ENCODE assay signal across 16 cellular contexts in genomic region chr1:200659269-200659668, GRCh38. TPM values are rescaled to one million over a fixed set of nuclear protein-coding genes. Genes with fewer than 3 reads are reported as not detected.
A peak's percentile ranks its signal among the peaks of the same experiment; 100 is the strongest.
DNase-seq lines count a peak whose midpoint lies in the region; ATAC-seq, FAIRE-seq and TF ChIP-seq lines count a peak whose summit lies in the region.
"Had no signal": no experiment of that assay in that cellular context is flagged by ENCODE, and none has a peak within 500 bp of the region (broad histone marks: within the 10 kb centered on the region; RNA-seq: fewer than 3 reads in every experiment).

No MANE protein-coding gene starts in this region.

- H3K9me1 ChIP-seq in IMR-90 (ENCODE audit: insufficient read depth, low read length) = peaks cover 7% of the 10 kb centered on the region; the same call in 1 of the 2 replicates

- no peaks in the 10 kb centered on the region for H3K9me2 ChIP-seq in OCI-LY7 (ENCODE audit: insufficient read depth, low read length)

- H4K5ac ChIP-seq in IMR-90 (ENCODE audit: low read depth, low read length) = no peak overlapping the region

- no peak for ATAC-seq in CD8-positive, alpha-beta T cell
- ATAC-seq in IMR-90 (ENCODE audit: low read depth) = peak; percentile 72
- ATAC-seq in GM19452 (IDR thresholded peaks at IDR 0.05; ENCODE audit: unreplicated experiment) = no peak

- H3K14ac ChIP-seq in IMR-90 (replicated peaks; ENCODE audit: low read depth, low read length) = peak overlapping the region; percentile 40; the same call in 1 of the 2 replicates

- H3K27ac Mint-ChIP-seq in CD8-positive, alpha-beta T cell = peak overlapping the region; percentile 32

- no peak for TF ChIP-seq POLR2A in IMR-90 (IDR thresholded peaks at IDR 0.05; ENCODE audit: low read depth, low read length)

- H3K79me2 ChIP-seq in OCI-LY7 (ENCODE audit: insufficient read depth, low read depth, low read length) = no peaks in the 10 kb centered on the region

- H3K9me3 Mint-ChIP-seq in CD8-positive, alpha-beta T cell = no peaks in the 10 kb centered on the region
- H3K9me3 Mint-ChIP-seq: activated naive CD4-positive, alpha-beta T cell treated with anti-CD3 and anti-CD28 coated beads, Interleukin-2, amount 50 U/mL, for 24 hours; CD14-positive monocyte; immature natural killer cell had no signal

- H3K27me3 Mint-ChIP-seq in CD8-positive, alpha-beta T cell (ENCODE audit: low read depth) = no peaks in the 10 kb centered on the region
- H3K27me3 Mint-ChIP-seq: activated naive CD4-positive, alpha-beta T cell treated with anti-CD3 and anti-CD28 coated beads, Interleukin-2, amount 50 U/mL, for 24 hours had no signal

- H3K4me2 ChIP-seq in IMR-90 (ENCODE audit: low read depth, low read length) (no peak overlapping the region), OCI-LY7 (ENCODE audit: low read length) (no peak overlapping the region)

- no peak overlapping the region for H4K91ac ChIP-seq in IMR-90 (ENCODE audit: insufficient read depth, low read depth, low read length)

- H4K20me1 ChIP-seq in IMR-90 (ENCODE audit: insufficient read depth, low read length) (no peaks in the 10 kb centered on the region; the same call in 1 of the 2 replicates), OCI-LY7 (ENCODE audit: insufficient read depth, low read length) (no peaks in the 10 kb centered on the region)

- FAIRE-seq in bronchial epithelial cell (lab: Jason Lieb, UNC) = peak; percentile 77

- peak overlapping the region; percentile 52; the same call in 1 of the 2 replicates for H2AK5ac ChIP-seq in IMR-90 (ENCODE audit: low read depth, low read length)

- no peak overlapping the region for H3K27ac ChIP-seq in CD8-positive, alpha-beta T cell (ENCODE audit: low read depth, low read length)
- H3K27ac ChIP-seq in IMR-90 (ENCODE audit: insufficient read depth, low read length) (no peak overlapping the region), mesodermal cell (ENCODE audit: low read depth, low read length, severe bottlenecking) (peak overlapping the region; percentile 80), OCI-LY7 (ENCODE audit: low read depth, low read length, poor library complexity, severe bottlenecking) (no peak overlapping the region)
- H3K27ac ChIP-seq: right atrium auricular region, stomach had no signal

- no peak overlapping the region for H3K23ac ChIP-seq in IMR-90 (ENCODE audit: low read depth, low read length)

- H2AFZ ChIP-seq in IMR-90 (replicated peaks; ENCODE audit: low read length, poor library complexity) (no peak overlapping the region), OCI-LY7 (ENCODE audit: low read length) (no peak overlapping the region)

- no peak for TF ChIP-seq CTCF in CD8-positive, alpha-beta T cell (IDR thresholded peaks at IDR 0.05)
- no peak for TF ChIP-seq CTCF in IMR-90 (conservative IDR thresholded peaks at IDR 0.05; ENCODE audit: low read depth, low read length)
- TF ChIP-seq CTCF in bronchial epithelial cell (IDR thresholded peaks at IDR 0.05; ENCODE audit: insufficient read depth, low read length, severe bottlenecking) = no peak
- TF ChIP-seq CTCF in OCI-LY7 (conservative IDR thresholded peaks at IDR 0.05; ENCODE audit: low read length) = no peak

- peaks cover 5% of the 10 kb centered on the region for H3K4me1 ChIP-seq in CD8-positive, alpha-beta T cell (ENCODE audit: insufficient read depth, low read length)
- H3K4me1 ChIP-seq in IMR-90 (ENCODE audit: control insufficient read depth, insufficient read depth, low read length) (peaks cover 1% of the 10 kb centered on the region; the same call in 1 of the 2 replicates), mesodermal cell (ENCODE audit: control insufficient read depth, insufficient read depth, low read length, poor library complexity, severe bottlenecking) (peaks cover 17% of the 10 kb centered on the region), OCI-LY7 (ENCODE audit: insufficient read depth, low read length, poor library complexity, severe bottlenecking) (peaks cover 14% of the 10 kb centered on the region), HAP-1 (no peaks in the 10 kb centered on the region)
- H3K4me1 ChIP-seq: right atrium auricular region had no signal

- H3K27me3 ChIP-seq in CD8-positive, alpha-beta T cell (ENCODE audit: insufficient read depth, low read length) = no peaks in the 10 kb centered on the region
- no peaks in the 10 kb centered on the region for H3K27me3 ChIP-seq in IMR-90 (ENCODE audit: control insufficient read depth, insufficient read depth, low read length)
- H3K27me3 ChIP-seq in bronchial epithelial cell (ENCODE audit: control insufficient read depth, insufficient read depth, low read length) = no peaks in the 10 kb centered on the region
- no peaks in the 10 kb centered on the region for H3K27me3 ChIP-seq in HAP-1 (ENCODE audit: low read depth)
- H3K27me3 ChIP-seq: right atrium auricular region, stomach had no signal

- no peak overlapping the region for H3K56ac ChIP-seq in IMR-90 (ENCODE audit: extremely low read depth, insufficient read depth, low read length)

- no peak for TF ChIP-seq RAD21 in IMR-90 (IDR thresholded peaks at IDR 0.05; ENCODE audit: low read length)

- H3K36me3 ChIP-seq in CD8-positive, alpha-beta T cell (ENCODE audit: insufficient read depth, low read length) = peaks cover 23% of the 10 kb centered on the region
- H3K36me3 ChIP-seq in IMR-90 (ENCODE audit: control insufficient read depth, insufficient read depth, low read length) (peaks cover 19% of the 10 kb centered on the region), bronchial epithelial cell (ENCODE audit: control insufficient read depth, insufficient read depth, low read length) (peaks cover 5% of the 10 kb centered on the region), mesodermal cell (ENCODE audit: control insufficient read depth, insufficient read depth, low read length) (peaks cover 82% of the 10 kb centered on the region), OCI-LY7 (ENCODE audit: insufficient read depth, low read length) (peaks cover 71% of the 10 kb centered on the region), HAP-1 (replicated peaks) (peaks cover 34% of the 10 kb centered on the region)

- H3K9ac ChIP-seq in IMR-90 (ENCODE audit: low read depth, low read length) = no peak overlapping the region

- DNase-seq in CD8-positive, alpha-beta T cell = no peak
- peak; percentile 32 for DNase-seq in IMR-90
- DNase-seq in bronchial epithelial cell (ENCODE audit: low read depth) = peak; percentile 99
- no peak for DNase-seq in activated CD8-positive, alpha-beta memory T cell treated with anti-CD3 and anti-CD28 coated beads, Interleukin-2, amount 50 U/mL, for 4 hours
- DNase-seq in OCI-LY7 (ENCODE audit: low spot score) = no peak
- no peak for DNase-seq in HAP-1 (ENCODE audit: low spot score in 2 of 2)
- DNase-seq: immature natural killer cell, MV-4-11, NCI-H2171 treated with DMSO at 0.1 percent for 48 hours, stomach, T-helper 2 cell had no signal

- peak overlapping the region; percentile 25; the same call in 1 of the 2 replicates for H2BK20ac ChIP-seq in IMR-90 (ENCODE audit: low read depth, low read length)

- no peak overlapping the region; the same call in 1 of the 2 replicates for H3K4ac ChIP-seq in IMR-90 (ENCODE audit: low read depth, low read length)

- WGBS in IMR-90 (ENCODE audit: extremely low coverage in 2 of 2, insufficient read length in 1 of 2), 2 experiments = no CpG with 5 or more reads among the region's 1 CpG
- WGBS in mesodermal cell (ENCODE audit: insufficient coverage in 2 of 2), 2 experiments = 100% methylated on average over 1 of the region's 1 CpG; no CpG with 5 or more reads in 1 of the 2 experiments

- intact Hi-C loops in CD8-positive, alpha-beta T cell (cut with DNase I, micrococcal nuclease) = no loop called here
- intact Hi-C loops in IMR-90 (cut with micrococcal nuclease) = no loop called here
- intact Hi-C loops in OCI-LY7 (cut with micrococcal nuclease; ENCODE audit: unreplicated experiment) = no loop called here

- H3K4me1 Mint-ChIP-seq in CD8-positive, alpha-beta T cell (ENCODE audit: low read depth) = peaks cover 42% of the 10 kb centered on the region

- H2AK9ac ChIP-seq in IMR-90 (replicated peaks; ENCODE audit: low read depth, low read length, poor library complexity) = no peak overlapping the region

- H2BK15ac ChIP-seq in IMR-90 (ENCODE audit: low read depth, low read length) = no peak overlapping the region

- no peak overlapping the region for H3K4me3 Mint-ChIP-seq in CD8-positive, alpha-beta T cell
- H3K4me3 Mint-ChIP-seq: activated naive CD4-positive, alpha-beta T cell treated with anti-CD3 and anti-CD28 coated beads, Interleukin-2, amount 50 U/mL, for 24 hours; CD14-positive monocyte; immature natural killer cell had no signal

- H2BK120ac ChIP-seq in IMR-90 (ENCODE audit: low read depth, low read length) = no peak overlapping the region

- H3K4me3 ChIP-seq in CD8-positive, alpha-beta T cell (ENCODE audit: low read depth, low read length) = no peak overlapping the region
- H3K4me3 ChIP-seq in IMR-90 (ENCODE audit: insufficient read depth, low read depth, low read length) (no peak overlapping the region), bronchial epithelial cell (ENCODE audit: low read depth, low read length) (no peak overlapping the region), mesodermal cell (ENCODE audit: extremely low read depth, insufficient read depth, low read length, poor library complexity, severe bottlenecking) (no peak overlapping the region), OCI-LY7 (ENCODE audit: low read depth, low read length, poor library complexity, severe bottlenecking) (no peak overlapping the region), HAP-1 (no peak overlapping the region)
- H3K4me3 ChIP-seq: right atrium auricular region, stomach had no signal

- CTCF ChIA-PET in CD8-positive, alpha-beta T cell (lab: Charles Lee) = interaction anchor here (1.2 to 1.4 kb wide), 2 partner anchors 37 to 144 kb away, joined by 3 to 6 read pairs; no protein-coding TSS in a partner anchor
- CTCF ChIA-PET in IMR-90 (lab: Yijun Ruan, JAX) (interaction anchor here (1.5 kb wide), 1 partner anchor 9 kb away, joined by 4 read pairs; no protein-coding TSS in a partner anchor), OCI-LY7 (lab: Charles Lee; ENCODE audit: unreplicated experiment) (no interaction called here)

- no peaks in the 10 kb centered on the region for H3K9me3 ChIP-seq in CD8-positive, alpha-beta T cell (ENCODE audit: low read length)
- no peaks in the 10 kb centered on the region for H3K9me3 ChIP-seq in IMR-90 (ENCODE audit: control insufficient read depth, insufficient read depth, low read length)
- no peaks in the 10 kb centered on the region for H3K9me3 ChIP-seq in mesodermal cell (ENCODE audit: control insufficient read depth, low read length)
- H3K9me3 ChIP-seq in OCI-LY7 (ENCODE audit: low read length) = no peaks in the 10 kb centered on the region
- no peaks in the 10 kb centered on the region for H3K9me3 ChIP-seq in HAP-1
- H3K9me3 ChIP-seq: right atrium auricular region, stomach had no signal

- H4K8ac ChIP-seq in IMR-90 (ENCODE audit: low read depth in 2 of 2, low read length in 2 of 2) = no peak overlapping the region

- peaks cover 3 to 12% of the 10 kb centered on the region in 2 experiments; a peak in 3 of 4 replicates for H3K79me1 ChIP-seq in IMR-90 (ENCODE audit: low read depth in 1 of 2, low read length in 2 of 2)

- no peak overlapping the region for H3K18ac ChIP-seq in IMR-90 (ENCODE audit: low read depth, low read length)

- BruUV-seq in IMR-90 (replicated peaks; lab: Mats Ljungman, UMichigan) = no TSS peak
- no TSS peak for BruUV-seq in OCI-LY7 (replicated peaks; lab: Mats Ljungman, UMichigan)

- dilution Hi-C loops in IMR-90 (cut with HindIII; ENCODE audit: low sequenced_read_pairs, unreplicated experiment) = no loop called here

- peaks cover 90% of the 10 kb centered on the region for H3K36me3 Mint-ChIP-seq in CD8-positive, alpha-beta T cell

- in situ Hi-C loops in IMR-90 (cut with MboI; ENCODE audit: low sequenced_read_pairs) = no loop called here
- in situ Hi-C loops in HAP-1 (cut with MboI; ENCODE audit: low sequenced_read_pairs) = no loop called here

- no peak overlapping the region for H2BK5ac ChIP-seq in IMR-90 (ENCODE audit: low read depth, low read length, poor library complexity, severe bottlenecking)

- POLR2A ChIA-PET in CD8-positive, alpha-beta T cell (lab: Charles Lee) = interaction anchor here (0.8 to 1.2 kb wide), 2 partner anchors 11 to 79 kb away, joined by 3 read pairs; partner anchors contain the start of genes CAMSAP2 and DDX59
- POLR2A ChIA-PET in IMR-90 (lab: Charles Lee; ENCODE audit: unreplicated experiment) = no interaction called here
- POLR2A ChIA-PET in OCI-LY7 (lab: Charles Lee) = interaction anchor here (0.7 to 3.5 kb wide), 3 partner anchors 10 to 11 kb away, joined by 3 to 27 read pairs (median 4); partner anchors contain the start of gene DDX59

RNA-seq across cellular contexts. Expression of gene DDX59, which starts 10.4 kb away (rescaled TPM):
- 10 to 100 TPM; 24.0 to 32.9 TPM for total RNA-seq in CD8-positive, alpha-beta T cell
- 9.1 and 11.1 TPM in 2 replicates for total RNA-seq in IMR-90 (2012; rRNA removed)
- 6.8 and 8.6 TPM in 2 replicates for polyA plus RNA-seq in IMR-90 (2012; rRNA removed)
- 2.1 and 3.2 TPM in 2 replicates for polyA plus RNA-seq in IMR-90 (2012; cell fraction: cytosol; rRNA removed)
- 1.5 and 10.5 TPM in 2 replicates for polyA plus RNA-seq in IMR-90 (2012; cell fraction: nucleus; rRNA removed; ENCODE audit: low replicate concordance)
- total RNA-seq in bronchial epithelial cell = 12.7 and 12.9 TPM in 2 replicates
- polyA plus RNA-seq in mesodermal cell (2013, experiment 1 of 2) = 18.5 TPM
- 24.5 TPM for polyA plus RNA-seq in mesodermal cell (2013, experiment 2 of 2)
- 22.4 and 28.7 TPM in 2 replicates for total RNA-seq in OCI-LY7 (2014; rRNA removed; shearing (Covaris generic))
- total RNA-seq in OCI-LY7 (2022) = 24.6 and 25.4 TPM in 2 replicates

RNA-seq across cellular contexts. Expression of gene KIF14, which starts 38.7 kb away (rescaled TPM):
- total RNA-seq in CD8-positive, alpha-beta T cell = under 1 TPM; 0.05 to 0.17 TPM
- total RNA-seq in IMR-90 (2012; rRNA removed) (4.7 and 10.8 TPM in 2 replicates), bronchial epithelial cell (0.51 and 0.79 TPM in 2 replicates), OCI-LY7 (2022) (20.1 and 23.2 TPM in 2 replicates)
- 1.9 and 2.3 TPM in 2 replicates for polyA plus RNA-seq in IMR-90 (2012; rRNA removed)
- 0.11 and 0.19 TPM in 2 replicates for polyA plus RNA-seq in IMR-90 (2012; cell fraction: cytosol; rRNA removed)
- polyA plus RNA-seq in IMR-90 (2012; cell fraction: nucleus; rRNA removed; ENCODE audit: low replicate concordance) = 0.14 and 0.96 TPM in 2 replicates
- polyA plus RNA-seq in mesodermal cell (2013, experiment 1 of 2) = 16.0 TPM
- 20.7 TPM for polyA plus RNA-seq in mesodermal cell (2013, experiment 2 of 2)
- 15.0 and 17.8 TPM in 2 replicates for total RNA-seq in OCI-LY7 (2014; rRNA removed; shearing (Covaris generic))

Comparison
In these comparisons a context has a peak if more than half of its experiments do, and no peak if none do; other contexts are left out.
1. DNase-seq: peak in IMR-90 (single experiment) and bronchial epithelial cell (single experiment); none in CD8-positive, alpha-beta T cell (0 of 7), activated CD8-positive, alpha-beta memory T cell treated with anti-CD3 and anti-CD28 coated beads, Interleukin-2, amount 50 U/mL, for 4 hours (single experiment), OCI-LY7 (single experiment) and HAP-1 (0 of 2).